ENCODE assay signal across 22 cellular contexts in the genomic region with DNA sequence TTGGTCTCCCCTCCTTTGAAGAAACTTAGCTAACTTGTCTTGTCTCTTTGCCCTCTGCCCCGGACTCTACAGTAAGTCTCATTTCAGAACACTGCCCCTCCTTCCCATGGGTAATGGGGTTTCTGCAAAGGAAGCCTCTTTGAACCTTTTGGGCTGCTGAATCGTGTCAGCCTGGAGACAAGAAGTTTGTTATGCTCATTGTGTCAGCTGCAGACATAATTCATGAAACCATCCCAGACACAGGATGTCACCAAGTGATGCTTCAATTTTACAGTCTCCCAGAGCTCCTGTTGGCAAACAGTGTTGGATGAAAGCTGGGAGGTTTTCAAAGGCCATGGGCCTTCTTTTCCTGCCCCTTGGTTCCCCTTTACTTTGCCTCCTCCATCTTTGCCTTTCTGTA.
"Had no signal": no experiment of that assay in that cellular context is flagged by ENCODE, and none has a peak within 500 bp of the region (broad histone marks: within the 10 kb centered on the region; RNA-seq: fewer than 3 reads in every experiment).

No MANE protein-coding gene starts in this region.

- H3K27ac Mint-ChIP-seq: immature natural killer cell, mesothelial cell of epicardium had no signal

- H3K27me3 ChIP-seq: dorsolateral prefrontal cortex, esophagus muscularis mucosa, foreskin keratinocyte, gastroesophageal sphincter, heart left ventricle, hepatocyte, left lung had no signal

- H3K36me3 Mint-ChIP-seq: immature natural killer cell, mesothelial cell of epicardium had no signal

- H3K4me3 ChIP-seq: coronary artery, dorsolateral prefrontal cortex, esophagus muscularis mucosa, gastroesophageal sphincter, heart left ventricle, hepatocyte, left lung, lower lobe of right lung, mucosa of descending colon had no signal

- H3K4me3 Mint-ChIP-seq: immature natural killer cell, mesothelial cell of epicardium had no signal

- H3K9me3 Mint-ChIP-seq: mesothelial cell of epicardium had no signal

- H3K9me3 ChIP-seq: esophagus muscularis mucosa, gastroesophageal sphincter, left lung, lower lobe of right lung, mucosa of descending colon had no signal

- H3K4me1 ChIP-seq: foreskin keratinocyte, heart left ventricle, left lung, lower lobe of right lung had no signal

- H3K27ac ChIP-seq: coronary artery, esophagus muscularis mucosa, foreskin keratinocyte, gastroesophageal sphincter, heart left ventricle, hepatocyte, left lung, lower lobe of right lung had no signal

- DNase-seq: dermis blood vessel endothelial cell; dorsolateral prefrontal cortex; effector CD4-positive, alpha-beta T cell; effector memory CD4-positive, alpha-beta T cell; foreskin keratinocyte; heart left ventricle; hypothalamus; immature natural killer cell; islet precursor cell; kidney; kidney glomerular epithelial cell; left colon; left lung; left ventricle myocardium superior; lower lobe of right lung; mesenchymal stem cell; mucosa of descending colon had no signal

- H3K4me1 Mint-ChIP-seq: immature natural killer cell, mesothelial cell of epicardium had no signal

- H3K36me3 ChIP-seq: esophagus muscularis mucosa, gastroesophageal sphincter, heart left ventricle, left lung, lower lobe of right lung had no signal
